ENCODE assay signal across 8 cellular contexts in the genomic region with DNA sequence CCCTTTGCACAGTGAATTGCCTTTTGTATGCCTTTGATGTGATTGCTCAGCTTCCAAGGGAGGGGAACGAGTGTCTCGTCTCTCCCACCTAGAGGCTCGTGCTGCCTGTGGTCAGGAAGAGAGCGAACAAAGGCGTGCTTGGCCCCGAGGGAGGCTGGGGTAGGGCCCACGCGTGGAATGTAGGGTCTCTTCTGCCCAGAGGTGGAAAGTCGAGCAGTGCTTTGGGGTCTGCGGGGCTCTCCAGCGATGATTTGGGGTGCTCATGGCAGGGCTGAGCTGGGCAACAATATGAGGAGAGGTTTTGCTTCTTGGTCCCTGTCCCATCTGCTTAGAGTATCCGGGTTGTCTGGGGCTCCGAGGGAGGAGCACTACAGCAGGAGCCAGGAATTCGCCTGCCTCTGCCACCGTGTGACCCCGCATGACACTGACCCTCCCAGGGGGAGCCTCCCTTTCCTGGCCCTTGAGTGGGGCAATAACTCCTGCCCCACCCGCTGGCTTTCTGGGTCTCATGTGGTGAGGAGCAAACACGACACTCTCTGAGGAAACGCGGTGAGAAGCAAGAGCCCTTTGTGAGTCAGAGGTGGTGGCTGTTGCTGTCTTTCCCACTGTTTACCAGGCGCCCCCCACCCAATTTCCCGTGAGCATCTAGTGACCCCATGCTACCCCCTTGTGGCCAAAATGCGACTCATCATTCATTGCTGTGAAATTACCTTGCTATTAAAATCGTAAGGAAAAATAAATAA. TPM values are rescaled to one million over a fixed set of nuclear protein-coding genes. Genes with fewer than 3 reads are reported as not detected.
DNase-seq lines count a peak whose midpoint lies in the region; ATAC-seq, FAIRE-seq and TF ChIP-seq lines count a peak whose summit lies in the region.

No MANE protein-coding gene starts in this region.

- H3K9me3 Mint-ChIP-seq in type B pancreatic cell: no peaks in the 10 kb centered on the region

- H3K4me3 ChIP-seq in AG04449 (ENCODE audit: low read depth, low read length): no peak overlapping the region
- H3K4me3 ChIP-seq in HEK293 (ENCODE audit: low read depth, low read length): no peak overlapping the region
- no peak overlapping the region for H3K4me3 ChIP-seq in parathyroid adenoma (ENCODE audit: low read depth, low read length)

- H3K4me1 ChIP-seq in HEK293 (ENCODE audit: control insufficient read depth, insufficient read depth, low read length) (no peaks in the 10 kb centered on the region), parathyroid adenoma (peaks cover 28% of the 10 kb centered on the region)

- POLR2A ChIA-PET in AG04449 (lab: Yijun Ruan, JAX) (interaction anchor here (1.7 to 2.0 kb wide), 2 partner anchors 41 to 42 kb away, joined by 8 read pairs; no protein-coding TSS in a partner anchor), HEK293 (lab: Yijun Ruan, JAX) (no interaction called here)

- H3K36me3 Mint-ChIP-seq in type B pancreatic cell: no peaks in the 10 kb centered on the region

- peaks cover 42% of the 10 kb centered on the region for H3K4me1 Mint-ChIP-seq in type B pancreatic cell (ENCODE audit: unreplicated experiment)

- H3K4me2 ChIP-seq in parathyroid adenoma (ENCODE audit: low read length): no peak overlapping the region

- no peaks in the 10 kb centered on the region for H3K79me2 ChIP-seq in parathyroid adenoma

- H3K36me3 ChIP-seq in HEK293 (ENCODE audit: control insufficient read depth in 2 of 2, insufficient read depth in 1 of 2, low read length in 2 of 2): no peaks in the 10 kb centered on the region
- no peaks in the 10 kb centered on the region for H3K36me3 ChIP-seq in parathyroid adenoma (ENCODE audit: control insufficient read depth, insufficient read depth, low read length)

- H3K27me3 ChIP-seq in parathyroid adenoma (ENCODE audit: control insufficient read depth, insufficient read depth, low read length): no peaks in the 10 kb centered on the region

- H3K9ac ChIP-seq in parathyroid adenoma: no peak overlapping the region

- no peak for ATAC-seq in HG02571 (IDR thresholded peaks at IDR 0.05; ENCODE audit: unreplicated experiment)

- H3K27ac Mint-ChIP-seq in type B pancreatic cell: peak overlapping the region; percentile 92

- peak; percentile 87 for FAIRE-seq in RCC 7860 (lab: Jason Lieb, UNC)

- DNase-seq in AG04449 (ENCODE audit: low read depth, low spot score) (no peak), RCC 7860 (ENCODE audit: low spot score) (peak; percentile 96), glomerular visceral epithelial cell (ENCODE audit: extremely low spot score) (peak; percentile 75), type B pancreatic cell (ENCODE audit: extremely low spot score, unreplicated experiment) (no peak)
- peak; percentile 62 for DNase-seq in activated gamma-delta T cell treated with anti-CD3 and anti-CD28 coated beads, Interleukin-2, amount 50 U/mL, for 16 hours (ENCODE audit: low read depth)

- peak; percentile 53 for TF ChIP-seq CTCF in AG04449 (IDR thresholded peaks at IDR 0.05; ENCODE audit: insufficient read depth, low read length, missing control alignments)
- TF ChIP-seq CTCF in HEK293 (tag by site-specific recombination; IDR thresholded peaks at IDR 0.05): peak; percentile 48
- TF ChIP-seq CTCF in parathyroid adenoma (IDR thresholded peaks at IDR 0.05): peak; percentile 32
- peak; percentile 91 for TF ChIP-seq CTCF in type B pancreatic cell (conservative IDR thresholded peaks at IDR 0.05)

- H3K9me3 ChIP-seq in HEK293 (ENCODE audit: control insufficient read depth, insufficient read depth, low read depth, low read length) (no peaks in the 10 kb centered on the region), parathyroid adenoma (ENCODE audit: control insufficient read depth, low read length) (no peaks in the 10 kb centered on the region)

- H3K4me3 Mint-ChIP-seq in type B pancreatic cell: peak overlapping the region; percentile 69

- no peaks in the 10 kb centered on the region for H3K27me3 Mint-ChIP-seq in type B pancreatic cell

- CTCF ChIA-PET in AG04449 (lab: Yijun Ruan, JAX) (interaction anchor here (0.8 to 6.7 kb wide), 18 partner anchors 9 to 980 kb away, joined by 3 to 33 read pairs (median 4); no protein-coding TSS in a partner anchor), HEK293 (lab: Yijun Ruan, JAX) (interaction anchor here (0.7 to 1.0 kb wide), 7 partner anchors 18 to 981 kb away, joined by 3 to 5 read pairs (median 3); no protein-coding TSS in a partner anchor)

- H2AFZ ChIP-seq in parathyroid adenoma: peak overlapping the region; percentile 38

- H3K27ac ChIP-seq in HEK293 (ENCODE audit: extremely low read depth, low read depth, low read length) (no peak overlapping the region; the same call in 1 of the 2 replicates), parathyroid adenoma (no peak overlapping the region)

TF ChIP-seq in HEK293, 187 proteins besides CTCF, POLR2A, EP300 and RAD21 (continues in another document):
- TF ChIP-seq ZNF266 (tag by site-specific recombination; IDR thresholded peaks at IDR 0.05; ENCODE audit: low read depth): no peak
- peak; percentile 67 for TF ChIP-seq ZNF654 (tag by site-specific recombination; IDR thresholded peaks at IDR 0.05; ENCODE audit: low read depth)
- no peak for TF ChIP-seq ZNF792 (tag by site-specific recombination; IDR thresholded peaks at IDR 0.05)
- TF ChIP-seq ZNF423 (tag by site-specific recombination; IDR thresholded peaks at IDR 0.05): peak; percentile 61; the same call in 1 of the 2 replicates
- TF ChIP-seq IKZF3 (tag by site-specific recombination; IDR thresholded peaks at IDR 0.05): peak; percentile 40; the same call in 1 of the 2 replicates
- TF ChIP-seq ZBTB8A (tag by site-specific recombination; IDR thresholded peaks at IDR 0.05): 0 out of 2 replicates have a peak, but pooled peaks have one; percentile 29
- TF ChIP-seq GLIS1 (tag by site-specific recombination; IDR thresholded peaks at IDR 0.05): peak; percentile 61
- peak; percentile 34; the same call in 1 of the 2 replicates for TF ChIP-seq ZNF394 (tag by site-specific recombination; IDR thresholded peaks at IDR 0.05; ENCODE audit: borderline replicate concordance)
- TF ChIP-seq, protein P1, sequence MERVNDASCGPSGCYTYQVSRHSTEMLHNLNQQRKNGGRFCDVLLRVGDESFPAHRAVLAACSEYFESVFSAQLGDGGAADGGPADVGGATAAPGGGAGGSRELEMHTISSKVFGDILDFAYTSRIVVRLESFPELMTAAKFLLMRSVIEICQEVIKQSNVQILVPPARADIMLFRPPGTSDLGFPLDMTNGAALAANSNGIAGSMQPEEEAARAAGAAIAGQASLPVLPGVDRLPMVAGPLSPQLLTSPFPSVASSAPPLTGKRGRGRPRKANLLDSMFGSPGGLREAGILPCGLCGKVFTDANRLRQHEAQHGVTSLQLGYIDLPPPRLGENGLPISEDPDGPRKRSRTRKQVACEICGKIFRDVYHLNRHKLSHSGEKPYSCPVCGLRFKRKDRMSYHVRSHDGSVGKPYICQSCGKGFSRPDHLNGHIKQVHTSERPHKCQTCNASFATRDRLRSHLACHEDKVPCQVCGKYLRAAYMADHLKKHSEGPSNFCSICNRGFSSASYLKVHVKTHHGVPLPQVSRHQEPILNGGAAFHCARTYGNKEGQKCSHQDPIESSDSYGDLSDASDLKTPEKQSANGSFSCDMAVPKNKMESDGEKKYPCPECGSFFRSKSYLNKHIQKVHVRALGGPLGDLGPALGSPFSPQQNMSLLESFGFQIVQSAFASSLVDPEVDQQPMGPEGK (tag by site-specific recombination; IDR thresholded peaks at IDR 0.05): peak; percentile 82
- TF ChIP-seq, protein P2, sequence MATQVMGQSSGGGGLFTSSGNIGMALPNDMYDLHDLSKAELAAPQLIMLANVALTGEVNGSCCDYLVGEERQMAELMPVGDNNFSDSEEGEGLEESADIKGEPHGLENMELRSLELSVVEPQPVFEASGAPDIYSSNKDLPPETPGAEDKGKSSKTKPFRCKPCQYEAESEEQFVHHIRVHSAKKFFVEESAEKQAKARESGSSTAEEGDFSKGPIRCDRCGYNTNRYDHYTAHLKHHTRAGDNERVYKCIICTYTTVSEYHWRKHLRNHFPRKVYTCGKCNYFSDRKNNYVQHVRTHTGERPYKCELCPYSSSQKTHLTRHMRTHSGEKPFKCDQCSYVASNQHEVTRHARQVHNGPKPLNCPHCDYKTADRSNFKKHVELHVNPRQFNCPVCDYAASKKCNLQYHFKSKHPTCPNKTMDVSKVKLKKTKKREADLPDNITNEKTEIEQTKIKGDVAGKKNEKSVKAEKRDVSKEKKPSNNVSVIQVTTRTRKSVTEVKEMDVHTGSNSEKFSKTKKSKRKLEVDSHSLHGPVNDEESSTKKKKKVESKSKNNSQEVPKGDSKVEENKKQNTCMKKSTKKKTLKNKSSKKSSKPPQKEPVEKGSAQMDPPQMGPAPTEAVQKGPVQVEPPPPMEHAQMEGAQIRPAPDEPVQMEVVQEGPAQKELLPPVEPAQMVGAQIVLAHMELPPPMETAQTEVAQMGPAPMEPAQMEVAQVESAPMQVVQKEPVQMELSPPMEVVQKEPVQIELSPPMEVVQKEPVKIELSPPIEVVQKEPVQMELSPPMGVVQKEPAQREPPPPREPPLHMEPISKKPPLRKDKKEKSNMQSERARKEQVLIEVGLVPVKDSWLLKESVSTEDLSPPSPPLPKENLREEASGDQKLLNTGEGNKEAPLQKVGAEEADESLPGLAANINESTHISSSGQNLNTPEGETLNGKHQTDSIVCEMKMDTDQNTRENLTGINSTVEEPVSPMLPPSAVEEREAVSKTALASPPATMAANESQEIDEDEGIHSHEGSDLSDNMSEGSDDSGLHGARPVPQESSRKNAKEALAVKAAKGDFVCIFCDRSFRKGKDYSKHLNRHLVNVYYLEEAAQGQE (tag by site-specific recombination; IDR thresholded peaks at IDR 0.05): no peak
- peak; percentile 25; the same call in 1 of the 2 replicates for TF ChIP-seq ZBTB21 (tag by site-specific recombination; IDR thresholded peaks at IDR 0.05)
- TF ChIP-seq WT1 (tag by site-specific recombination; IDR thresholded peaks at IDR 0.05): peak; percentile 88
- TF ChIP-seq OSR2 (tag by site-specific recombination; IDR thresholded peaks at IDR 0.05): 0 out of 2 replicates have a peak, but pooled peaks have one; percentile 16
- TF ChIP-seq ZNF121 (tag by site-specific recombination; IDR thresholded peaks at IDR 0.05): 0 out of 2 replicates have a peak, but pooled peaks have one; percentile 16
- 0 out of 2 replicates have a peak, but pooled peaks have one; percentile 10 for TF ChIP-seq ZNF596 (tag by site-specific recombination; IDR thresholded peaks at IDR 0.05)
- TF ChIP-seq ZFP3 (tag by site-specific recombination; IDR thresholded peaks at IDR 0.05; ENCODE audit: low read depth): no peak
- TF ChIP-seq ZNF2 (tag by site-specific recombination; IDR thresholded peaks at IDR 0.05): no peak

RNA-seq across cellular contexts. Expression of a gene that starts 29.6 kb away (rescaled TPM):
- 145 and 233 TPM in 2 replicates for total RNA-seq in type B pancreatic cell (ENCODE audit: low replicate concordance)

Comparison
In these comparisons a context has a peak if more than half of its experiments do, and no peak if none do; other contexts are left out.
1. DNase-seq: peak in RCC 7860 (single experiment), activated gamma-delta T cell treated with anti-CD3 and anti-CD28 coated beads, Interleukin-2, amount 50 U/mL, for 16 hours (single experiment) and glomerular visceral epithelial cell (single experiment); none in AG04449 (single experiment) and type B pancreatic cell (single experiment).
2. CTCF ChIP-seq: peak in every context shown above with its lines; median percentile 91 in type B pancreatic cell; 53 in AG04449; 48 in HEK293; 32 in parathyroid adenoma.